In genomic region chr12:52926596-52927241, GRCh38 we compare ENCODE assay signal across 10 cellular contexts. TPM values are rescaled to one million over a fixed set of nuclear protein-coding genes. Genes with fewer than 3 reads are reported as not detected.
A peak's percentile ranks its signal among the peaks of the same experiment; 100 is the strongest.
DNase-seq lines count a peak whose midpoint lies in the region; ATAC-seq and TF ChIP-seq lines count a peak whose summit lies in the region.
"Had no signal": no experiment of that assay in that cellular context is flagged by ENCODE, and none has a peak within 500 bp of the region (broad histone marks: within the 10 kb centered on the region; RNA-seq: fewer than 3 reads in every experiment).

No MANE protein-coding gene starts in this region.

- intact Hi-C loops in spleen (cut with DNase I; ENCODE audit: low total_unique reads) (no loop called here), testis (cut with DNase I; ENCODE audit: low total_unique reads) (no loop called here), posterior vena cava (cut with DNase I) (loop anchor here in 1 of 2 donors (5.0 kb wide), 1 partner anchor 39 kb away; no protein-coding TSS in a partner anchor)

- H3K36me3 ChIP-seq in RWPE2 (ENCODE audit: low read depth): no peaks in the 10 kb centered on the region
- no peaks in the 10 kb centered on the region for H3K36me3 ChIP-seq in spleen
- no peaks in the 10 kb centered on the region for H3K36me3 ChIP-seq in testis (ENCODE audit: low read depth, missing control alignments)
- H3K36me3 ChIP-seq: MG63, SJCRH30 had no signal

- H3K27me3 ChIP-seq in RWPE2 (ENCODE audit: insufficient read depth, poor library complexity, severe bottlenecking): no peaks in the 10 kb centered on the region
- peaks cover 0 to 5% (median 0%) of the 10 kb centered on the region in 7 donors for H3K27me3 ChIP-seq in spleen (replicated peaks in 1 of 7)
- H3K27me3 ChIP-seq in testis: no peaks in the 10 kb centered on the region
- H3K27me3 ChIP-seq: MG63, SJCRH30 had no signal

- DNase-seq in EH (ENCODE audit: low read depth) (peak; percentile 21), RWPE2 (ENCODE audit: low spot score) (no peak), kidney tubule cell (ENCODE audit: low spot score) (peak; percentile 50), spleen (no peak), testis (no peak), posterior vena cava (ENCODE audit: low spot score) (no peak), OCI-M1 (lab: John Stamatoyannopoulos, UW) (no peak)
- DNase-seq: DMS 273 treated with DMSO at 0.1 percent for 48 hours, SJCRH30 had no signal

- peak overlapping the region; percentile 99 for H3K27ac ChIP-seq in RWPE2 (ENCODE audit: poor library complexity, severe bottlenecking)
- peak overlapping the region in 5 of 8 donors; percentile 20 to 66 (median 51) for H3K27ac ChIP-seq in spleen
- no peak overlapping the region for H3K27ac ChIP-seq in testis
- H3K27ac ChIP-seq: SJCRH30 had no signal

- 73 to 94% (median 80%) methylated on average over 4 of the region's 4 CpGs for WGBS in spleen, 5 donors
- 84 to 89% methylated on average over 4 of the region's 4 CpGs for WGBS in testis, 2 donors

- H3K4me3 ChIP-seq in RWPE2 (ENCODE audit: severe bottlenecking) (no peak overlapping the region), spleen (no peak overlapping the region), testis (no peak overlapping the region)
- H3K4me3 ChIP-seq: MG63, SJCRH30 had no signal

- no peak for TF ChIP-seq POLR2A in spleen (IDR thresholded peaks at IDR 0.05)
- TF ChIP-seq POLR2A in testis (IDR thresholded peaks at IDR 0.05): no peak

- TF ChIP-seq CTCF in RWPE2 (IDR thresholded peaks at IDR 0.05; ENCODE audit: poor library complexity, severe bottlenecking) (no peak), spleen (IDR thresholded peaks at IDR 0.05 in 8 of 11, conservative IDR thresholded peaks at IDR 0.05 in 3 of 11) (no peak), testis (IDR thresholded peaks at IDR 0.05) (no peak)

- H3K4me1 ChIP-seq in RWPE2 (ENCODE audit: insufficient read depth, poor library complexity, severe bottlenecking): peaks cover 35% of the 10 kb centered on the region
- H3K4me1 ChIP-seq in spleen: peaks cover 0 to 22% (median 2%) of the 10 kb centered on the region in 6 donors
- peaks cover 3% of the 10 kb centered on the region for H3K4me1 ChIP-seq in testis
- H3K4me1 ChIP-seq: SJCRH30 had no signal

- H3K9me3 ChIP-seq in RWPE2 (ENCODE audit: severe bottlenecking) (no peaks in the 10 kb centered on the region), spleen (no peaks in the 10 kb centered on the region), testis (no peaks in the 10 kb centered on the region)
- H3K9me3 ChIP-seq: MG63, SJCRH30 had no signal

- ATAC-seq in RWPE2 (ENCODE audit: low read depth): peak; percentile 3; the same call in 1 of the 3 replicates

RNA-seq across cellular contexts. Expression of gene KRT8, which starts 21.8 kb away (rescaled TPM):
- total RNA-seq in spleen: 10 to 100 TPM in 6 of 7 donors, 1 to 10 TPM in 1; 10.0 to 23.1 (median 18.6) TPM
- polyA plus RNA-seq in spleen: 10 to 100 TPM; 16.3 to 21.8 (median 19.3) TPM
- 10 to 100 TPM; 13.2 to 14.6 TPM for total RNA-seq in testis
- polyA plus RNA-seq in testis (ENCODE audit: insufficient read depth, low read depth, low replicate concordance): 63.0 TPM
- 10 to 100 TPM in 1 of 2 donors, 1 to 10 TPM in 1; 4.0 to 23.6 TPM for total RNA-seq in posterior vena cava

RNA-seq across cellular contexts. Expression of gene KRT18, which starts 22.2 kb away (rescaled TPM):
- total RNA-seq in spleen (10 to 100 TPM; 23.3 to 57.2 (median 26.0) TPM), testis (10 to 100 TPM; 20.2 to 35.9 TPM), posterior vena cava (10 to 100 TPM; 14.1 to 20.5 TPM)
- polyA plus RNA-seq in spleen (10 to 100 TPM; 16.8 to 23.0 (median 18.4) TPM), testis (ENCODE audit: insufficient read depth, low read depth, low replicate concordance) (51.9 TPM)

Comparison
In these comparisons a context has a peak if more than half of its experiments do, and no peak if none do; other contexts are left out.
1. DNase-seq: peak in EH (single experiment) and kidney tubule cell (single experiment); none in RWPE2 (single experiment), spleen (single experiment), testis (single experiment), posterior vena cava (single experiment) and OCI-M1 (single experiment).
2. H3K27ac ChIP-seq: peak in RWPE2 (single experiment) and spleen (5 of 8); none in testis (0 of 2).